Comparison of ENCODE assay signal across 12 cellular contexts in the genomic region with DNA sequence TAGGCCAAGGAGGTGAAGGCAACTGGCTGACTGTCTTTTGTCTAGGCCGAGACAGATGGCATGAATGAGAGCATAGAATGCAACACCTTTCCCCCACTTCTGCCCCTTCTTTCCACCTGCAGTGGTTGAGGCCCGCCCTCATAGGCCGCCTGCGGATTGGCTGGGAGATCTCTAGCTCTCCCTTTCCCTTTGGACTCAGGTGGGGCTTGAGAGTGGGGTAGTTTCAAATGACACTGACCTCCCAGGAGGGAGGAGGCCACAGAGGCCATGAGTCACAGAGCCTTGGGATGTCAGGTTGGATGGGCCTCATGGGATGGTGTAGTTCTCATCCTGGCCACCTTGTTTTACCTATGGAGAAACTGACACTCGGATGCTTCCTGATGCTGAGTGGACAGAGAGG. TPM values are rescaled to one million over a fixed set of nuclear protein-coding genes. Genes with fewer than 3 reads are reported as not detected.
A peak's percentile ranks its signal among the peaks of the same experiment; 100 is the strongest.
DNase-seq lines count a peak whose midpoint lies in the region; ATAC-seq, FAIRE-seq and TF ChIP-seq lines count a peak whose summit lies in the region.
"Had no signal": no experiment of that assay in that cellular context is flagged by ENCODE, and none has a peak within 500 bp of the region (broad histone marks: within the 10 kb centered on the region; RNA-seq: fewer than 3 reads in every experiment).

No MANE protein-coding gene starts in this region.

- no peak overlapping the region for H3K56ac ChIP-seq in H1 (replicated peaks; ENCODE audit: insufficient read length, low read depth, low read length)

- FAIRE-seq in H1 (lab: Jason Lieb, UNC) = no peak

- H2BK120ac ChIP-seq in H1 (replicated peaks; ENCODE audit: low read depth, low read length) = no peak overlapping the region

- H2BK15ac ChIP-seq in H1 (ENCODE audit: low read length) = no peak overlapping the region

- no peaks in the 10 kb centered on the region for H4K20me1 ChIP-seq in H1 (replicated peaks in 1 of 2; ENCODE audit: control insufficient read depth in 1 of 2, insufficient read depth in 2 of 2, low read length in 2 of 2)

- no peak for TF ChIP-seq RAD21 in H1 (IDR thresholded peaks at IDR 0.05 in 1 of 2, conservative IDR thresholded peaks at IDR 0.05 in 1 of 2; ENCODE audit: low read depth in 2 of 2, low read length in 2 of 2)

- H3K9me3 Mint-ChIP-seq in activated CD8-positive, alpha-beta T cell treated with anti-CD3 and anti-CD28 coated beads, Interleukin-2, amount 10 ng/mL, durations not matched to agents 7 days and 5 days (ENCODE audit: insufficient read depth) = no peaks in the 10 kb centered on the region

- H2AFZ ChIP-seq in H1 (ENCODE audit: low read length) = no peak overlapping the region

- no peak overlapping the region for H3K23ac ChIP-seq in H1 (ENCODE audit: insufficient read length)

- WGBS in H1 (ENCODE audit: extremely low coverage in 1 of 2, insufficient coverage in 1 of 2, insufficient read length in 1 of 2, insufficient replicate concordance in 2 of 2, low coverage in 1 of 2, low lambda C conversion rate in 2 of 2, missing lambda C conversion rate in 1 of 2), 2 experiments = 87% methylated on average over 5 of the region's 5 CpGs; no CpG with 5 or more reads in 1 of the 2 experiments
- WGBS in testis, 2 donors = 77 to 91% methylated on average over 5 of the region's 5 CpGs

- no peak overlapping the region for H3K4me3 Mint-ChIP-seq in activated CD8-positive, alpha-beta T cell treated with anti-CD3 and anti-CD28 coated beads, Interleukin-2, amount 10 ng/mL, durations not matched to agents 7 days and 5 days

- no peaks in the 10 kb centered on the region for H3K36me3 ChIP-seq in H1 (ENCODE audit: control insufficient read depth in 2 of 4, insufficient read depth in 4 of 4, low read length in 3 of 4)
- no peaks in the 10 kb centered on the region for H3K36me3 ChIP-seq in testis (ENCODE audit: low read depth, missing control alignments)

- H3K27me3 ChIP-seq in H1 (replicated peaks in 1 of 4; ENCODE audit: control insufficient read depth in 3 of 4, extremely low read depth in 1 of 4, insufficient read depth in 3 of 4, low read length in 3 of 4) (0 out of 7 replicates have a peak, but pooled peaks cover 0 to 3% (median 0%) of the 10 kb centered on the region in 4 experiments), testis (no peaks in the 10 kb centered on the region)

- no peak overlapping the region for H3K27ac Mint-ChIP-seq in activated CD8-positive, alpha-beta T cell treated with anti-CD3 and anti-CD28 coated beads, Interleukin-2, amount 10 ng/mL, durations not matched to agents 7 days and 5 days

- H2AK5ac ChIP-seq in H1 (ENCODE audit: low read depth, low read length) = no peak overlapping the region; the same call in 1 of the 2 replicates

- no peak overlapping the region for H3K4me2 ChIP-seq in H1 (ENCODE audit: insufficient read depth in 1 of 2, low read depth in 2 of 2, low read length in 2 of 2)

- CTCF ChIA-PET in H1 (lab: Charles Lee; ENCODE audit: partially characterized antibody) = interaction anchor here (0.6 to 11.9 kb wide), 15 partner anchors 11 to 170 kb away, joined by 3 to 137 read pairs (median 4); no protein-coding TSS in a partner anchor
- CTCF ChIA-PET in activated CD8-positive, alpha-beta T cell treated with anti-CD3 and anti-CD28 coated beads, Interleukin-2, amount 10 ng/mL, durations not matched to agents 7 days and 5 days (lab: Charles Lee) = interaction anchor here (3.5 to 3.7 kb wide), 2 partner anchors 10 to 116 kb away, joined by 17 read pairs; a partner anchor contains a TSS

- H2BK5ac ChIP-seq in H1 (ENCODE audit: low read depth, low read length) = no peak overlapping the region; the same call in 1 of the 2 replicates

- no peak for TF ChIP-seq POLR2A in H1 (IDR thresholded peaks at IDR 0.05; ENCODE audit: control extremely low read depth in 1 of 2, low read depth in 2 of 2, low read length in 2 of 2)
- no peak for TF ChIP-seq POLR2A in testis (IDR thresholded peaks at IDR 0.05)

- H3K27ac ChIP-seq in H1 (ENCODE audit: low read depth, low read length) (no peak overlapping the region), testis (peak overlapping the region; percentile 85 to 95)

- no peak overlapping the region for H3K14ac ChIP-seq in H1 (ENCODE audit: insufficient read length)

- H3K18ac ChIP-seq in H1 (ENCODE audit: extremely low read depth, low read length) = no peak overlapping the region

- no peaks in the 10 kb centered on the region for H3K79me2 ChIP-seq in H1 (ENCODE audit: control insufficient read depth in 1 of 2, insufficient read depth in 2 of 2, low read length in 2 of 2)

- no peak for TF ChIP-seq EP300 in H1 (IDR thresholded peaks at IDR 0.05; ENCODE audit: borderline replicate concordance in 1 of 2, low read depth in 2 of 2, low read length in 2 of 2)

- H3K4ac ChIP-seq in H1 (replicated peaks; ENCODE audit: insufficient read length, low read depth, low read length) = no peak overlapping the region

- H4K91ac ChIP-seq in H1 (replicated peaks; ENCODE audit: insufficient read length, low read length) = no peak overlapping the region

- H3K36me3 Mint-ChIP-seq in activated CD8-positive, alpha-beta T cell treated with anti-CD3 and anti-CD28 coated beads, Interleukin-2, amount 10 ng/mL, durations not matched to agents 7 days and 5 days (ENCODE audit: low read depth) = peaks cover 8% of the 10 kb centered on the region

- H2BK20ac ChIP-seq in H1 (ENCODE audit: low read length) = 0 out of 2 replicates have a peak overlapping the region, but pooled peaks have one; percentile 13

- TF ChIP-seq CTCF in H1 (IDR thresholded peaks at IDR 0.05; ENCODE audit: control extremely low read depth in 1 of 3, insufficient read depth in 1 of 3, low read depth in 1 of 3, low read length in 3 of 3) (no peak), testis (IDR thresholded peaks at IDR 0.05) (no peak)

- H3K4me3 ChIP-seq in H1 (ENCODE audit: extremely low read depth in 1 of 4, insufficient read depth in 2 of 4, low read depth in 3 of 4, low read length in 4 of 4) = no peak overlapping the region
- no peak overlapping the region for H3K4me3 ChIP-seq in testis

- DNase-seq in NCI-H2107 treated with DMSO at 0.1 percent for 48 hours (lab: John Stamatoyannopoulos, UW; ENCODE audit: unreplicated experiment) (peak; percentile 92), NCI-H2107 (lab: John Stamatoyannopoulos, UW) (no peak), NCI-H2196 treated with DMSO at 0.1 percent for 48 hours (lab: John Stamatoyannopoulos, UW; ENCODE audit: unreplicated experiment) (peak; percentile 10), H1 (ENCODE audit: low read depth in 1 of 2, low spot score in 2 of 2) (no peak), testis (no peak)
- no peak for DNase-seq in activated CD8-positive, alpha-beta T cell treated with anti-CD3 and anti-CD28 coated beads, Interleukin-2, amount 10 ng/mL, durations not matched to agents 7 days and 5 days
- DNase-seq: activated naive CD4-positive, alpha-beta T cell treated with anti-CD3 and anti-CD28 coated beads, Interleukin-2, amount 50 U/mL, for 16 hours; dermis blood vessel endothelial cell; stimulated activated CD4-positive, alpha-beta T cell treated with anti-CD3 and anti-CD28 coated beads, Interleukin-4, amount 100 ng/mL, for 4 hours; T-helper 2 cell had no signal

- no peak overlapping the region for H4K5ac ChIP-seq in H1 (ENCODE audit: insufficient read length, low read depth, low read length)

- H3K4me1 Mint-ChIP-seq in activated CD8-positive, alpha-beta T cell treated with anti-CD3 and anti-CD28 coated beads, Interleukin-2, amount 10 ng/mL, durations not matched to agents 7 days and 5 days (ENCODE audit: low read depth) = peaks cover 48% of the 10 kb centered on the region

- H3K27me3 Mint-ChIP-seq in activated CD8-positive, alpha-beta T cell treated with anti-CD3 and anti-CD28 coated beads, Interleukin-2, amount 10 ng/mL, durations not matched to agents 7 days and 5 days (ENCODE audit: low read depth) = no peaks in the 10 kb centered on the region

- H2BK12ac ChIP-seq in H1 (ENCODE audit: low read depth, low read length) = no peak overlapping the region

- H4K8ac ChIP-seq in H1 (ENCODE audit: extremely low read depth, insufficient read depth, low read length) = no peak overlapping the region

- no peak for ATAC-seq in GM19023 (IDR thresholded peaks at IDR 0.05; ENCODE audit: unreplicated experiment)
- ATAC-seq in activated CD8-positive, alpha-beta T cell treated with anti-CD3 and anti-CD28 coated beads, Interleukin-2, amount 10 ng/mL, durations not matched to agents 7 days and 5 days = no peak
- ATAC-seq in GM18861 (IDR thresholded peaks at IDR 0.05; ENCODE audit: unreplicated experiment) = no peak

- H3K9me3 ChIP-seq in H1 (ENCODE audit: insufficient read depth in 2 of 2, low read depth in 1 of 2, low read length in 1 of 2) (no peaks in the 10 kb centered on the region), testis (no peaks in the 10 kb centered on the region)

- intact Hi-C loops in testis (cut with DNase I; ENCODE audit: low total_unique reads) = loop anchor here (10.0 kb wide), 1 partner anchor 115 kb away; no protein-coding TSS in a partner anchor

- H3K4me1 ChIP-seq in H1 (replicated peaks in 1 of 4; ENCODE audit: control insufficient read depth in 3 of 4, insufficient read depth in 4 of 4, low read length in 3 of 4) = no peaks in the 10 kb centered on the region
- H3K4me1 ChIP-seq in testis = peaks cover 74% of the 10 kb centered on the region

- POLR2A ChIA-PET in H1 (lab: Charles Lee; ENCODE audit: partially characterized antibody) = interaction anchor here (0.9 kb wide), 1 partner anchor 8 kb away, joined by 4 read pairs; no protein-coding TSS in a partner anchor
- POLR2A ChIA-PET in activated CD8-positive, alpha-beta T cell treated with anti-CD3 and anti-CD28 coated beads, Interleukin-2, amount 10 ng/mL, durations not matched to agents 7 days and 5 days (lab: Charles Lee) = no interaction called here

- H3K23me2 ChIP-seq in H1 (ENCODE audit: low read depth, low read length) = no peaks in the 10 kb centered on the region

- H3K79me1 ChIP-seq in H1 (ENCODE audit: low read depth, low read length) = no peaks in the 10 kb centered on the region

- no peak overlapping the region for H3K9ac ChIP-seq in H1 (replicated peaks in 1 of 4; ENCODE audit: extremely low read depth in 1 of 4, low read depth in 3 of 4, low read length in 3 of 4)

RNA-seq across cellular contexts. Expression of a gene that starts 9.1 kb away (rescaled TPM):
- 4.1 and 4.2 TPM in 2 replicates for total RNA-seq in H1 (2021; fragmentation: NEBNext Ultra II Directional; extraction: Animal tissue kit (Norgen Biotek cat#: 25700))
- polyA plus RNA-seq in H1 (2011; rRNA removed) (1.3 and 1.6 TPM in 2 replicates), testis (ENCODE audit: insufficient read depth, low read depth, low replicate concordance) (224 TPM)
- 1.7 TPM for polyA plus RNA-seq in H1 (2011; cell fraction: cytosol; rRNA removed)
- polyA plus RNA-seq in H1 (2011; cell fraction: nucleus; rRNA removed) = 3.0 TPM
- 1.4 to 2.5 TPM (median 1.6 TPM) in 4 replicates for polyA plus RNA-seq in H1 (2012, experiment 1 of 2)
- 5.1 TPM for polyA plus RNA-seq in H1 (2012, experiment 2 of 2)
- polyA plus RNA-seq in H1 (2013, experiment 1 of 2) = 0.67 TPM
- 0.79 TPM for polyA plus RNA-seq in H1 (2013, experiment 2 of 2)
- polyA minus RNA-seq in H1 (2011; rRNA and poly(A)+ RNA removed) = 3.9 and 4.4 TPM in 2 replicates
- 3.2 TPM for polyA minus RNA-seq in H1 (2011; cell fraction: cytosol; rRNA and poly(A)+ RNA removed)
- 6.5 TPM for polyA minus RNA-seq in H1 (2011; cell fraction: nucleus; rRNA and poly(A)+ RNA removed)
- total RNA-seq in testis = 100 to 1,000 TPM; 401 to 461 TPM
- total RNA-seq in activated CD8-positive, alpha-beta T cell treated with anti-CD3 and anti-CD28 coated beads, Interleukin-2, amount 10 ng/mL, durations not matched to agents 7 days and 5 days = 10 to 100 TPM; 34.9 to 37.5 TPM

Comparison
In these comparisons a context has a peak if more than half of its experiments do, and no peak if none do; other contexts are left out.
1. DNase-seq: peak in NCI-H2107 treated with DMSO at 0.1 percent for 48 hours (single experiment) and NCI-H2196 treated with DMSO at 0.1 percent for 48 hours (single experiment); none in NCI-H2107 (single experiment), H1 (0 of 2), testis (single experiment) and activated CD8-positive, alpha-beta T cell treated with anti-CD3 and anti-CD28 coated beads, Interleukin-2, amount 10 ng/mL, durations not matched to agents 7 days and 5 days (single experiment).
2. RNA of a gene that starts 9.1 kb away (total RNA-seq): 401 to 461 TPM in testis; 34.9 to 37.5 TPM in activated CD8-positive, alpha-beta T cell treated with anti-CD3 and anti-CD28 coated beads, Interleukin-2, amount 10 ng/mL, durations not matched to agents 7 days and 5 days and 4.1 to 4.2 TPM in H1; every median in the first group is over 10 times any median in the second.